Comparison of ENCODE assay signal across 1 cellular context in the genomic region with DNA sequence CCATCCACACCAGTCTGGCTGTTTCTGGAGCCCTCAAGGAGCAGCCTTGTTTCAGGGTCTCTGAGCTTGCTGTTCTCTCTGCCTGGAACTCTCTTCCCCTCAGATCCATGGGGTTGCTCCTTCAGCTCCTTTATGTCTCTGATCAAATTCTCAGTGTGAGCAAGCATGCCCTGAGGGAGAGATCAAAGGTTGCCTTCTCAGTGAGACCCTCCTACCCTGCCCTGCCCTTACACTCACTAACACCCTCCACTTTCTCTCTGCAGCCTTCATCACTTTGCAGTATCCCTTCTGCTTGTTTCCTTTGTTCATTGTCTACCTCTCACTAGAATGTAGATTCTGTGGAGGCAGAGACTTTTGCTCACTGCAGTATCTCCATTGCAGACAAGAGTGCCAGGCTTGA.
TF ChIP-seq lines count a peak whose summit lies in the region.

No MANE protein-coding gene starts in this region.

TF ChIP-seq in WTC11, 78 proteins besides CTCF, POLR2A, EP300 and RAD21 (continued from another document):
- TF ChIP-seq, protein P1, sequence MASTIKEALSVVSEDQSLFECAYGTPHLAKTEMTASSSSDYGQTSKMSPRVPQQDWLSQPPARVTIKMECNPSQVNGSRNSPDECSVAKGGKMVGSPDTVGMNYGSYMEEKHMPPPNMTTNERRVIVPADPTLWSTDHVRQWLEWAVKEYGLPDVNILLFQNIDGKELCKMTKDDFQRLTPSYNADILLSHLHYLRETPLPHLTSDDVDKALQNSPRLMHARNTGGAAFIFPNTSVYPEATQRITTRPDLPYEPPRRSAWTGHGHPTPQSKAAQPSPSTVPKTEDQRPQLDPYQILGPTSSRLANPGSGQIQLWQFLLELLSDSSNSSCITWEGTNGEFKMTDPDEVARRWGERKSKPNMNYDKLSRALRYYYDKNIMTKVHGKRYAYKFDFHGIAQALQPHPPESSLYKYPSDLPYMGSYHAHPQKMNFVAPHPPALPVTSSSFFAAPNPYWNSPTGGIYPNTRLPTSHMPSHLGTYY (CRISPR knock-in tag; IDR thresholded peaks at IDR 0.05), result no peak
- no peak for TF ChIP-seq NFATC4 (CRISPR knock-in tag; IDR thresholded peaks at IDR 0.05)
- no peak for TF ChIP-seq ESRRA (CRISPR knock-in tag; IDR thresholded peaks at IDR 0.05; ENCODE audit: borderline replicate concordance)
- no peak for TF ChIP-seq NR3C1 (CRISPR knock-in tag; conservative IDR thresholded peaks at IDR 0.05; ENCODE audit: low read depth)
- TF ChIP-seq TP53 (CRISPR knock-in tag; IDR thresholded peaks at IDR 0.05), result no peak
- TF ChIP-seq PRRX2 (CRISPR knock-in tag; IDR thresholded peaks at IDR 0.05), result no peak
TF ChIP-seq in WTC11: peak in this region for 0.
